In genomic region chr3:119945286-119945685, GRCh38 we compare ENCODE assay signal across 21 cellular contexts.
"Had no signal": no experiment of that assay in that cellular context is flagged by ENCODE, and none has a peak within 500 bp of the region (broad histone marks: within the 10 kb centered on the region; RNA-seq: fewer than 3 reads in every experiment).

No MANE protein-coding gene starts in this region.

- DNase-seq: activated CD4-positive, alpha-beta T cell treated with anti-CD3 and anti-CD28 coated beads, Interleukin-2, amount 10 ng/mL, durations not matched to agents 7 days and 5 days; activated CD8-positive, alpha-beta T cell treated with anti-CD3 and anti-CD28 coated beads, Interleukin-2, amount 10 ng/mL, durations not matched to agents 7 days and 5 days; activated naive CD4-positive, alpha-beta T cell treated with anti-CD3 and anti-CD28 coated beads for 36 hours; activated T-cell treated with anti-CD3 and anti-CD28 coated beads, Interleukin-2, amount 50 U/mL, for 4 hours; body of pancreas; caudate nucleus; effector memory CD8-positive, alpha-beta T cell; foreskin fibroblast; hippocampal formation; kidney; nephron progenitor cell; nucleus accumbens; posterior cingulate gyrus; sigmoid colon; spleen; stimulated activated naive B cell treated with anti-CD40 and anti-IgM and Interleukin-4, amounts not matched to agents 10 μg/mL and 1 μg/mL and 100 μg/mL, for 72 hours; substantia nigra; tibial artery had no signal

- H3K36me3 ChIP-seq: sigmoid colon had no signal

- H3K27me3 ChIP-seq: body of pancreas, sigmoid colon, spleen, tibial artery had no signal

- H3K4me3 ChIP-seq: body of pancreas, lung, sigmoid colon, spleen, tibial artery had no signal

- H3K27ac ChIP-seq: body of pancreas, sigmoid colon, spleen, tibial artery had no signal

- H3K9me3 ChIP-seq: body of pancreas, sigmoid colon, spleen, tibial artery had no signal

- ATAC-seq: activated CD4-positive, CD25-positive, alpha-beta regulatory T cell treated with anti-CD3 and anti-CD28 coated beads, Interleukin-2, amount 50 U/mL, for 24 hours; activated CD8-positive, alpha-beta T cell treated with anti-CD3 and anti-CD28 coated beads, Interleukin-2, amount 10 ng/mL, durations not matched to agents 7 days and 5 days; activated T-cell treated with anti-CD3 and anti-CD28 coated beads, Interleukin-2, amount 50 U/mL, for 4 hours; body of pancreas; effector memory CD8-positive, alpha-beta T cell; left lobe of liver; stimulated activated naive B cell treated with anti-CD40 and anti-IgM and Interleukin-4, amounts not matched to agents 10 μg/mL and 1 μg/mL and 100 μg/mL, for 72 hours had no signal
